In genomic region chr3:66504761-66505641, GRCh38 we compare ENCODE assay signal across 1 cellular context.
TF ChIP-seq lines count a peak whose summit lies in the region.

No MANE protein-coding gene starts in this region.

TF ChIP-seq in HepG2, 621 proteins besides CTCF, POLR2A, EP300 and RAD21 (continued from another document):
- TF ChIP-seq ARID4A (CRISPR knock-in tag; IDR thresholded peaks at IDR 0.05; ENCODE audit: borderline replicate concordance), result 0 out of 2 replicates have a peak, but pooled peaks have one; percentile 14
- no peak for TF ChIP-seq EEA1 (CRISPR knock-in tag; IDR thresholded peaks at IDR 0.05; ENCODE audit: borderline replicate concordance)
- peak; percentile 71 for TF ChIP-seq ZNF263 (CRISPR knock-in tag; IDR thresholded peaks at IDR 0.05)
- TF ChIP-seq ZNF883 (CRISPR knock-in tag; IDR thresholded peaks at IDR 0.05; ENCODE audit: not compliant biosample characterization), result no peak
- no peak for TF ChIP-seq ZNF782 (CRISPR knock-in tag; IDR thresholded peaks at IDR 0.05; ENCODE audit: borderline replicate concordance)
